In the genomic region with DNA sequence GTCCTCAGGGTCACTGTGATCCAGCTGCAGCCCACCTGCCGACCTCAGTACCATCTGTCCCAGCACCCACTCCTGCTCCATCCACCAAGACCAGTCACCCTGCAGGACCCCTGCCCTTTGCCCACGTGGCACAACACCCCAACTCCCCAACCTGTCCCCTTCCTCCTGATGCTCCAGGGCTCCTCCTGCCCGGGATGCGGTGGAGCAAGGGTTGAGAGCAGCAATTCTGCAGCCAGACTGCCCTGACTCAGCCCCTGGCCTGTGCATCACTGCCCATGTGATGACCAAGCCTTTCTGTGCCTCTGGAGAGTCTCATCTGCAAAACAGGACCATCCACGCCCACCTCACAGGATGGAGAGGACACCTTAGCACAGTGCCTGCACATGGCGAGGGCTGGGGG, we compare ENCODE assay signal across 13 cellular contexts. TPM values are rescaled to one million over a fixed set of nuclear protein-coding genes. Genes with fewer than 3 reads are reported as not detected.
"Had no signal": no experiment of that assay in that cellular context is flagged by ENCODE, and none has a peak within 500 bp of the region (broad histone marks: within the 10 kb centered on the region; RNA-seq: fewer than 3 reads in every experiment).

No MANE protein-coding gene starts in this region.

RNA-seq across cellular contexts. Expression of gene RAB6D, which starts 24.9 kb away (rescaled TPM):
- total RNA-seq: myocyte; naive thymus-derived CD8-positive, alpha-beta T cell; natural killer cell treated with Interleukin-12 subunit alpha and Interleukin-12 subunit beta and Interleukin-15 and Interleukin-18, amount 100 ng/mL, for 72 hours; osteocyte; pulmonary artery endothelial cell; right atrium auricular region; sciatic nerve; smooth muscle cell; spleen; subcutaneous adipose tissue; thoracic aorta; thyroid gland; tibial nerve had no signal
